27 cellular contexts compared by ENCODE assay signal in the genomic region with DNA sequence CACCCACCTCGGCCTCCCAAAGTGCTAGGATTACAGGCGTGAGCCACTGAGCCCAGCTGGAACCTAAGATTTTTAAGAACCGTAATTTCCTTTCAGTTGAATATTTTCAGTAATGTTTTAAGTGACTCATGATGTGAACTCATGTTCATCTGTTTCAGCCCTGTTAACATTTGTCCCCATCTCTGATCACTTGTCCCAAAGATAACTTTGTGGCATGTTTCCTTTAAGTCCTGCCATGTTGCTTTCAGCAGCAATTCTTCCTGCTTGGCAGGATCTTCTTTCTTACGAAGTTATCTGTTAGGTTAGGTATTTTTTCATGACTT. TPM values are rescaled to one million over a fixed set of nuclear protein-coding genes. Genes with fewer than 3 reads are reported as not detected.
DNase-seq lines count a peak whose midpoint lies in the region; ATAC-seq, FAIRE-seq and TF ChIP-seq lines count a peak whose summit lies in the region.
"Had no signal": no experiment of that assay in that cellular context is flagged by ENCODE, and none has a peak within 500 bp of the region (broad histone marks: within the 10 kb centered on the region; RNA-seq: fewer than 3 reads in every experiment).

No MANE protein-coding gene starts in this region.

- no peak overlapping the region for H3K4me2 ChIP-seq in A549
- H3K4me2 ChIP-seq: GM23338 had no signal

- CTCF ChIA-PET in A549 (lab: Yijun Ruan, JAX): interaction anchor here (0.6 to 1.2 kb wide), 2 partner anchors 29 to 382 kb away, joined by 3 read pairs; no protein-coding TSS in a partner anchor

- TF ChIP-seq RAD21 in A549 (conservative IDR thresholded peaks at IDR 0.05 in 1 of 2, IDR thresholded peaks at IDR 0.05 in 1 of 2): no peak

- H3K4me1 Mint-ChIP-seq in activated naive CD8-positive, alpha-beta T cell treated with anti-CD3 and anti-CD28 coated beads for 36 hours: peaks cover 51% of the 10 kb centered on the region
- peaks cover 22% of the 10 kb centered on the region for H3K4me1 Mint-ChIP-seq in nephron progenitor cell

- H3K4me1 ChIP-seq in A549 (0 out of 3 replicates have a peak, but pooled peaks cover 3% of the 10 kb centered on the region), thyroid gland (peaks cover 0 to 4% of the 10 kb centered on the region in 2 donors)
- H3K4me1 ChIP-seq: body of pancreas, prostate gland had no signal

- peak overlapping the region; percentile 29 for H3K27ac Mint-ChIP-seq in activated naive CD8-positive, alpha-beta T cell treated with anti-CD3 and anti-CD28 coated beads for 36 hours
- H3K27ac Mint-ChIP-seq in nephron progenitor cell: peak overlapping the region; percentile 40
- H3K27ac Mint-ChIP-seq: activated naive CD8-positive, alpha-beta T cell; GM23338; natural killer cell had no signal

- DNase-seq in A549 (ENCODE audit: low read depth in 1 of 2, low spot score in 1 of 2): no peak
- DNase-seq in GM12891 (ENCODE audit: insufficient read length, low spot score): no peak
- no peak for DNase-seq in activated naive CD8-positive, alpha-beta T cell treated with anti-CD3 and anti-CD28 coated beads for 36 hours
- no peak for DNase-seq in nephron progenitor cell
- DNase-seq in LoVo (ENCODE audit: low spot score): no peak
- no peak for DNase-seq in NOMO-1 treated with DMSO at 0.1 percent for 48 hours (lab: John Stamatoyannopoulos, UW; ENCODE audit: unreplicated experiment)
- no peak for DNase-seq in thyroid gland
- DNase-seq: activated T-cell treated with anti-CD3 and anti-CD28 coated beads for 4 hours; body of pancreas; cortex of kidney; DMS79 treated with DMSO at 0.1 percent for 48 hours; kidney glomerular epithelial cell; mesendoderm; MG63; natural killer cell; NCI-H1436; NCI-H2171; OCI-M1; SHP77 treated with DMSO at 0.1 percent for 48 hours; spleen; stimulated activated CD4-positive, alpha-beta T cell treated with anti-CD3 and anti-CD28 coated beads, Interleukin-4, amount 100 ng/mL, for 4 hours; T-helper 1 cell had no signal

- H3K4me3 Mint-ChIP-seq in activated naive CD8-positive, alpha-beta T cell treated with anti-CD3 and anti-CD28 coated beads for 36 hours: no peak overlapping the region
- no peak overlapping the region for H3K4me3 Mint-ChIP-seq in nephron progenitor cell
- H3K4me3 Mint-ChIP-seq: activated naive CD8-positive, alpha-beta T cell; GM23338; natural killer cell had no signal

- WGBS in A549 (ENCODE audit: missing lambda C conversion rate): 87% methylated on average over 4 of the region's 4 CpGs
- 86 to 92% methylated on average over 4 of the region's 4 CpGs for WGBS in thyroid gland, 2 donors

- no peaks in the 10 kb centered on the region for H3K27me3 ChIP-seq in thyroid gland
- H3K27me3 ChIP-seq: body of pancreas, MG63, spleen had no signal

- TF ChIP-seq CTCF in A549 (IDR thresholded peaks at IDR 0.05): no peak
- no peak for TF ChIP-seq CTCF in nephron progenitor cell (IDR thresholded peaks at IDR 0.05)
- no peak for TF ChIP-seq CTCF in thyroid gland (IDR thresholded peaks at IDR 0.05)

- H3K36me3 ChIP-seq in thyroid gland: no peaks in the 10 kb centered on the region
- H3K36me3 ChIP-seq: prostate gland had no signal

- peaks cover 6% of the 10 kb centered on the region for H3K36me3 Mint-ChIP-seq in activated naive CD8-positive, alpha-beta T cell treated with anti-CD3 and anti-CD28 coated beads for 36 hours
- H3K36me3 Mint-ChIP-seq in nephron progenitor cell (ENCODE audit: low read depth): peaks cover 4% of the 10 kb centered on the region
- H3K36me3 Mint-ChIP-seq: natural killer cell had no signal

- no peaks in the 10 kb centered on the region for H3K9me3 Mint-ChIP-seq in activated naive CD8-positive, alpha-beta T cell treated with anti-CD3 and anti-CD28 coated beads for 36 hours
- no peaks in the 10 kb centered on the region for H3K9me3 Mint-ChIP-seq in nephron progenitor cell
- H3K9me3 Mint-ChIP-seq: GM23338, natural killer cell had no signal

- no peak for TF ChIP-seq EP300 in A549 (IDR thresholded peaks at IDR 0.05)

- H3K9me3 ChIP-seq in A549 (no peaks in the 10 kb centered on the region), thyroid gland (no peaks in the 10 kb centered on the region)
- H3K9me3 ChIP-seq: body of pancreas, MG63, prostate gland, spleen had no signal

- peak; percentile 65 for FAIRE-seq in A549 (lab: Jason Lieb, UNC)
- FAIRE-seq in GM12891 (lab: Jason Lieb, UNC): peak; percentile 33
- FAIRE-seq: frontal cortex had no signal

- no peaks in the 10 kb centered on the region for H3K27me3 Mint-ChIP-seq in activated naive CD8-positive, alpha-beta T cell treated with anti-CD3 and anti-CD28 coated beads for 36 hours
- no peaks in the 10 kb centered on the region for H3K27me3 Mint-ChIP-seq in nephron progenitor cell (ENCODE audit: low read depth, poor library complexity)
- H3K27me3 Mint-ChIP-seq: activated naive CD8-positive, alpha-beta T cell had no signal

- TF ChIP-seq POLR2A in A549 (IDR thresholded peaks at IDR 0.05; ENCODE audit: low read length) (no peak), GM12891 (IDR thresholded peaks at IDR 0.05; ENCODE audit: low read depth, low read length) (no peak), thyroid gland (IDR thresholded peaks at IDR 0.05) (no peak)

- no peak for ATAC-seq in A549
- no peak for ATAC-seq in HG03432 (IDR thresholded peaks at IDR 0.05; ENCODE audit: unreplicated experiment)
- ATAC-seq: body of pancreas, GM23338, natural killer cell had no signal

- intact Hi-C loops in thyroid gland (cut with DNase I): no loop called here

- no peak overlapping the region for H3K4me3 ChIP-seq in A549
- H3K4me3 ChIP-seq in thyroid gland (replicated peaks in 1 of 3): no peak overlapping the region
- H3K4me3 ChIP-seq: body of pancreas, GM23338, MG63, prostate gland, spleen had no signal

- POLR2A ChIA-PET in A549 (lab: Yijun Ruan, JAX): no interaction called here

- H3K27ac ChIP-seq in A549: no peak overlapping the region
- no peak overlapping the region for H3K27ac ChIP-seq in thyroid gland
- H3K27ac ChIP-seq: body of pancreas, prostate gland, spleen had no signal

TF ChIP-seq in A549, 52 proteins besides CTCF, POLR2A, EP300 and RAD21:
- no peak for TF ChIP-seq KDM1A (IDR thresholded peaks at IDR 0.05; ENCODE audit: low read depth)
- TF ChIP-seq FOSB (CRISPR knock-in tag; IDR thresholded peaks at IDR 0.05): no peak
- no peak for TF ChIP-seq ESRRA (IDR thresholded peaks at IDR 0.05; ENCODE audit: borderline replicate concordance, low read length)
- no peak for TF ChIP-seq EHF (CRISPR knock-in tag; IDR thresholded peaks at IDR 0.05)
- no peak for TF ChIP-seq HDAC2 (IDR thresholded peaks at IDR 0.05)
- TF ChIP-seq TP53 (CRISPR knock-in tag; IDR thresholded peaks at IDR 0.05): no peak
- no peak for TF ChIP-seq ZFP36 (IDR thresholded peaks at IDR 0.05; ENCODE audit: borderline replicate concordance, partially characterized antibody)

TF ChIP-seq in GM12891, 5 proteins besides CTCF, POLR2A, EP300 and RAD21:
- TF ChIP-seq POLR2AphosphoS5 (IDR thresholded peaks at IDR 0.05; ENCODE audit: low read depth, low read length) (no peak), POU2F2 (IDR thresholded peaks at IDR 0.05; ENCODE audit: low read depth, low read length) (no peak), PAX5 (IDR thresholded peaks at IDR 0.05; ENCODE audit: insufficient read depth, low read length, severe bottlenecking) (no peak), SPI1 (IDR thresholded peaks at IDR 0.05; ENCODE audit: low read depth, low read length) (no peak), TAF1 (IDR thresholded peaks at IDR 0.05; ENCODE audit: low read depth, low read length) (no peak)

RNA-seq across cellular contexts. Expression of a gene that starts 19.3 kb away (rescaled TPM):
- 18.4 and 19.5 TPM in 2 replicates for polyA plus RNA-seq in A549 (2011; rRNA removed)
- polyA plus RNA-seq in A549 (2012; cell fraction: cytosol; rRNA removed): 4.2 TPM in 2 replicates
- polyA plus RNA-seq in A549 (2012; cell fraction: nucleus; rRNA removed): 2.0 and 3.3 TPM in 2 replicates
- polyA plus RNA-seq in A549 (2017; fragmentation: RNase III; extraction: RNeasy Plus Mini Kit Qiagen cat#74134 plus additional on column Dnase treatment): 7.2 to 8.0 TPM (median 7.9 TPM) in 3 replicates
- 16.3 and 18.0 TPM in 2 replicates for polyA minus RNA-seq in A549 (2011; rRNA and poly(A)+ RNA removed)
- 5.2 TPM for polyA plus RNA-seq in GM12891 (2012; ENCODE audit: low read depth, missing spikeins)
- 10 to 100 TPM; 11.5 to 12.6 TPM for total RNA-seq in activated naive CD8-positive, alpha-beta T cell treated with anti-CD3 and anti-CD28 coated beads for 36 hours
- total RNA-seq in thyroid gland: 10 to 100 TPM; 22.1 to 37.5 (median 25.0) TPM
